In genomic region chrX:40652664-40653063, GRCh38 we compare ENCODE assay signal across 34 cellular contexts. TPM values are rescaled to one million over a fixed set of nuclear protein-coding genes. Genes with fewer than 3 reads are reported as not detected.
"Had no signal": no experiment of that assay in that cellular context is flagged by ENCODE, and none has a peak within 500 bp of the region (broad histone marks: within the 10 kb centered on the region; RNA-seq: fewer than 3 reads in every experiment).

No MANE protein-coding gene starts in this region.

- H3K27ac Mint-ChIP-seq: activated B cell treated with CpG ODN at 0.5 μM for 24 hours; activated CD4-positive, alpha-beta memory T cell treated with anti-CD3 and anti-CD28 coated beads for 36 hours; activated CD4-positive, alpha-beta T cell treated with anti-CD3 and anti-CD28 coated beads, Interleukin-2, amount 10 ng/mL, durations not matched to agents 24 days and 14 days; activated naive CD4-positive, alpha-beta T cell treated with anti-CD3 and anti-CD28 coated beads for 36 hours; activated naive CD4-positive, alpha-beta T cell treated with anti-CD3 and anti-CD28 coated beads, Interleukin-2, amount 50 U/mL, for 72 hours; activated T-cell treated with anti-CD3 and anti-CD28 coated beads, Interleukin-2, amount 50 U/mL, for 72 hours; activated T-helper 1 cell treated with anti-CD3 and anti-CD28 coated beads, Interleukin-12 subunit alpha, Interleukin-12 subunit beta, Interleukin-2, Interleukin-4 antibody, amounts not matched to agents 30 ng/mL and 10 ng/mL and 1 ng/mL, durations not matched to agents 14 hours and 24 hours and 36 hours; activated T-helper 17 cell treated with anti-CD3 and anti-CD28 coated beads, Interleukin-2, amount 50 U/mL, for 72 hours; T-helper 1 cell treated with Interleukin-12 subunit alpha and Interleukin-12 subunit beta and Interleukin-4 antibody, amounts not matched to agents 30 μg/mL and 1 μg/mL, for 36 hours; T-helper 2 cell treated with Interferon-gamma antibody and Interleukin-4, amounts not matched to agents 5 μg/mL and 100 μg/mL, for 36 hours had no signal

- H3K4me3 Mint-ChIP-seq: activated B cell treated with CpG ODN at 0.5 μM for 24 hours; activated CD4-positive, alpha-beta memory T cell treated with anti-CD3 and anti-CD28 coated beads for 36 hours; activated CD4-positive, alpha-beta T cell treated with anti-CD3 and anti-CD28 coated beads, Interleukin-2, amount 10 ng/mL, durations not matched to agents 24 days and 14 days; activated naive CD4-positive, alpha-beta T cell treated with anti-CD3 and anti-CD28 coated beads for 36 hours; activated T-cell treated with anti-CD3 and anti-CD28 coated beads, Interleukin-2, amount 50 U/mL, for 4 hours; activated T-cell treated with anti-CD3 and anti-CD28 coated beads, Interleukin-2, amount 50 U/mL, for 72 hours; activated T-helper 1 cell treated with anti-CD3 and anti-CD28 coated beads, Interleukin-12 subunit alpha, Interleukin-12 subunit beta, Interleukin-2, Interleukin-4 antibody, amounts not matched to agents 30 ng/mL and 10 ng/mL and 1 ng/mL, durations not matched to agents 14 hours and 24 hours and 36 hours; activated T-helper 17 cell treated with anti-CD3 and anti-CD28 coated beads, Interleukin-2, amount 50 U/mL, for 72 hours; T-helper 1 cell treated with Interleukin-12 subunit alpha and Interleukin-12 subunit beta and Interleukin-4 antibody, amounts not matched to agents 30 μg/mL and 1 μg/mL, for 36 hours; T-helper 2 cell treated with Interferon-gamma antibody and Interleukin-4, amounts not matched to agents 5 μg/mL and 100 μg/mL, for 36 hours had no signal

- H3K9me3 Mint-ChIP-seq: activated B cell treated with CpG ODN at 0.5 μM for 24 hours; activated CD4-positive, alpha-beta memory T cell treated with anti-CD3 and anti-CD28 coated beads for 36 hours; activated CD4-positive, alpha-beta T cell treated with anti-CD3 and anti-CD28 coated beads, Interleukin-2, amount 10 ng/mL, durations not matched to agents 24 days and 14 days; activated naive CD4-positive, alpha-beta T cell treated with anti-CD3 and anti-CD28 coated beads for 36 hours; activated naive CD4-positive, alpha-beta T cell treated with anti-CD3 and anti-CD28 coated beads, Interleukin-2, amount 50 U/mL, for 72 hours; activated T-cell treated with anti-CD3 and anti-CD28 coated beads, Interleukin-2, amount 50 U/mL, for 4 hours; activated T-cell treated with anti-CD3 and anti-CD28 coated beads, Interleukin-2, amount 50 U/mL, for 72 hours; activated T-helper 1 cell treated with anti-CD3 and anti-CD28 coated beads, Interleukin-12 subunit alpha, Interleukin-12 subunit beta, Interleukin-2, Interleukin-4 antibody, amounts not matched to agents 30 ng/mL and 10 ng/mL and 1 ng/mL, durations not matched to agents 14 hours and 24 hours and 36 hours; activated T-helper 17 cell treated with anti-CD3 and anti-CD28 coated beads, Interleukin-2, amount 50 U/mL, for 72 hours; T-helper 1 cell treated with Interleukin-12 subunit alpha and Interleukin-12 subunit beta and Interleukin-4 antibody, amounts not matched to agents 30 μg/mL and 1 μg/mL, for 36 hours; T-helper 2 cell treated with Interferon-gamma antibody and Interleukin-4, amounts not matched to agents 5 μg/mL and 100 μg/mL, for 36 hours had no signal

- H3K4me1 Mint-ChIP-seq: activated T-helper 17 cell treated with anti-CD3 and anti-CD28 coated beads, Interleukin-2, amount 50 U/mL, for 72 hours had no signal

- H3K36me3 Mint-ChIP-seq: activated CD4-positive, alpha-beta memory T cell treated with anti-CD3 and anti-CD28 coated beads for 36 hours; activated naive CD4-positive, alpha-beta T cell treated with anti-CD3 and anti-CD28 coated beads, Interleukin-2, amount 50 U/mL, for 72 hours had no signal

- H3K27me3 Mint-ChIP-seq: activated B cell treated with CpG ODN at 0.5 μM for 24 hours; activated CD4-positive, alpha-beta memory T cell treated with anti-CD3 and anti-CD28 coated beads for 36 hours; activated CD4-positive, alpha-beta T cell treated with anti-CD3 and anti-CD28 coated beads, Interleukin-2, amount 10 ng/mL, durations not matched to agents 24 days and 14 days; activated T-helper 17 cell treated with anti-CD3 and anti-CD28 coated beads, Interleukin-2, amount 50 U/mL, for 72 hours had no signal

- ATAC-seq: activated naive CD4-positive, alpha-beta T cell treated with anti-CD3 and anti-CD28 coated beads, Interleukin-2, amount 50 U/mL, for 72 hours; activated T-cell treated with anti-CD3 and anti-CD28 coated beads, Interleukin-2, amount 50 U/mL, for 4 hours; activated T-cell treated with anti-CD3 and anti-CD28 coated beads, Interleukin-2, amount 50 U/mL, for 72 hours; activated T-helper 17 cell treated with anti-CD3 and anti-CD28 coated beads, Interleukin-2, amount 50 U/mL, for 72 hours; body of pancreas had no signal

- DNase-seq: activated B cell treated with CpG ODN at 0.5 μM for 24 hours; activated CD4-positive, alpha-beta memory T cell treated with anti-CD3 and anti-CD28 coated beads for 36 hours; activated CD4-positive, alpha-beta T cell treated with anti-CD3 and anti-CD28 coated beads for 4 hours; activated CD4-positive, alpha-beta T cell treated with anti-CD3 and anti-CD28 coated beads, Interleukin-2, amount 10 ng/mL, durations not matched to agents 24 days and 14 days; activated CD4-positive, alpha-beta T cell treated with anti-CD3 and anti-CD28 coated beads, Interleukin-2, amount 50 U/mL, for 1 hour; activated CD4-positive, alpha-beta T cell treated with anti-CD3 and anti-CD28 coated beads, Interleukin-2, amount 50 U/mL, for 4 hours; activated CD4-positive, CD25-positive, alpha-beta regulatory T cell treated with anti-CD3 and anti-CD28 coated beads, Interleukin-2, amount 50 U/mL, for 72 hours; activated CD8-positive, alpha-beta memory T cell treated with anti-CD3 and anti-CD28 coated beads, Interleukin-2, amount 50 U/mL, for 4 hours; activated effector memory CD4-positive, alpha-beta T cell treated with anti-CD3 and anti-CD28 coated beads, Interleukin-2, amount 50 U/mL, for 16 hours; activated gamma-delta T cell treated with Interleukin-2 at 50 U/mL for 16 hours; activated naive CD4-positive, alpha-beta T cell; activated naive CD4-positive, alpha-beta T cell treated with anti-CD3 and anti-CD28 coated beads for 36 hours; activated naive CD4-positive, alpha-beta T cell treated with anti-CD3 and anti-CD28 coated beads, Interleukin-2, amount 50 U/mL, for 16 hours; activated T-cell treated with anti-CD3 and anti-CD28 coated beads, Interleukin-2, amount 50 U/mL, for 4 hours; activated T-cell treated with anti-CD3 and anti-CD28 coated beads, Interleukin-2, amount 50 U/mL, for 72 hours; adrenal gland; amniotic stem cell; aorta; body of pancreas; brain microvascular endothelial cell; central memory CD4-positive, alpha-beta T cell; T-helper 1 cell; T-helper 2 cell; T-helper 9 cell had no signal

RNA-seq across cellular contexts. Expression of gene MPC1L, which starts 29.4 kb away (rescaled TPM):
- total RNA-seq: activated B cell treated with CpG ODN at 0.5 μM for 24 hours; activated CD4-positive, alpha-beta memory T cell treated with anti-CD3 and anti-CD28 coated beads for 36 hours; activated CD4-positive, alpha-beta T cell treated with anti-CD3 and anti-CD28 coated beads, Interleukin-2, amount 10 ng/mL, durations not matched to agents 24 days and 14 days; activated CD8-positive, alpha-beta memory T cell treated with anti-CD3 and anti-CD28 coated beads for 36 hours; activated naive CD4-positive, alpha-beta T cell treated with anti-CD3 and anti-CD28 coated beads for 36 hours; activated naive CD4-positive, alpha-beta T cell treated with anti-CD3 and anti-CD28 coated beads, Interleukin-2, amount 50 U/mL, for 72 hours; activated T-cell treated with anti-CD3 and anti-CD28 coated beads, Interleukin-2, amount 50 U/mL, for 4 hours; activated T-cell treated with anti-CD3 and anti-CD28 coated beads, Interleukin-2, amount 50 U/mL, for 72 hours; activated T-helper 1 cell treated with anti-CD3 and anti-CD28 coated beads, Interleukin-12 subunit alpha, Interleukin-12 subunit beta, Interleukin-2, Interleukin-4 antibody, amounts not matched to agents 30 ng/mL and 10 ng/mL and 1 ng/mL, durations not matched to agents 14 hours and 24 hours and 36 hours; activated T-helper 17 cell treated with anti-CD3 and anti-CD28 coated beads, Interleukin-2, amount 50 U/mL, for 72 hours; adrenal gland; aorta; astrocyte; body of pancreas; breast epithelium; cardiac septum; cerebellum had no signal
